9 cellular contexts compared by ENCODE assay signal in the genomic region with DNA sequence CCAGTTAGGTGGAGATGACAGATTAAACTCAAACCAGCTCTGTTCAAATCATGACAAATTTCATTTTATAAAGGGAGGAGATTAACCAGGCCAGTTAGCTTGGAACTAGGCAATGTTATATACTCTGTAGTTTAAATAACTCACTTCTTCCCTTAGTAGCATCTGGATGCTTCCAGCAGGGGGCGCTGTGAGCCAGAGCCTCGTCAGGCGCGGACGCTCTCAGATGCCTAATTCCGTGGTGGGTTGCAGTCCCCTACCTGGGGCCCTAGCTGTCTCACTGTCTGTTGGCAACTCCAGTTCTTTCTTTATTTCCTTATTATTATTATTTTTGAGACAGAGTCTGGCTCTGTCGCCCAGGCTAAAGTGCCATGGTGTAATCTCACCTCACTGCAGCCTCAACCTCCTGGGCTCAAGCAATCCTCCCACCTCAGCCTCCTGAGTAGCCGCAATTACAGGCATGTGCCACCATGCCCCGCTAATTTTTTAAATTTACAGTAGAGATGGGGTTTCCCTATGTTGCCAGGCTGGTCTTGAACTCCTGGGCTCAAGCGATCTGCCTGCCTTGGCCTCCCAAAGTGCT. TPM values are rescaled to one million over a fixed set of nuclear protein-coding genes. Genes with fewer than 3 reads are reported as not detected.
A peak's percentile ranks its signal among the peaks of the same experiment; 100 is the strongest.
DNase-seq lines count a peak whose midpoint lies in the region; ATAC-seq and TF ChIP-seq lines count a peak whose summit lies in the region.
"Had no signal": no experiment of that assay in that cellular context is flagged by ENCODE, and none has a peak within 500 bp of the region (broad histone marks: within the 10 kb centered on the region; RNA-seq: fewer than 3 reads in every experiment).

No MANE protein-coding gene starts in this region.

- no peaks in the 10 kb centered on the region for H3K4me1 Mint-ChIP-seq in activated naive CD8-positive, alpha-beta T cell treated with anti-CD3 and anti-CD28 coated beads, Interleukin-2, amount 50 U/mL, for 24 hours

- ATAC-seq in activated naive CD8-positive, alpha-beta T cell treated with anti-CD3 and anti-CD28 coated beads, Interleukin-2, amount 50 U/mL, for 24 hours: peak; percentile 83
- ATAC-seq in left ventricle myocardium superior (peak; percentile 75), gastrocnemius medialis (no peak), GM19324 (IDR thresholded peaks at IDR 0.05; ENCODE audit: low FRiP score, unreplicated experiment) (no peak), GM18868 (IDR thresholded peaks at IDR 0.05; ENCODE audit: unreplicated experiment) (no peak)

- H3K9ac ChIP-seq in SU-DHL-6 (ENCODE audit: low read length): no peak overlapping the region

- no peak overlapping the region for H3K4me3 ChIP-seq in SU-DHL-6 (ENCODE audit: insufficient read depth, low read length, poor library complexity, severe bottlenecking)
- no peak overlapping the region for H3K4me3 ChIP-seq in gastrocnemius medialis

- peaks cover 6% of the 10 kb centered on the region for H3K27me3 Mint-ChIP-seq in activated naive CD8-positive, alpha-beta T cell treated with anti-CD3 and anti-CD28 coated beads, Interleukin-2, amount 50 U/mL, for 24 hours

- H3K4me3 Mint-ChIP-seq in activated naive CD8-positive, alpha-beta T cell treated with anti-CD3 and anti-CD28 coated beads, Interleukin-2, amount 50 U/mL, for 24 hours: no peak overlapping the region

- H3K27ac ChIP-seq in SU-DHL-6 (ENCODE audit: low read depth, low read length): no peak overlapping the region
- H3K27ac ChIP-seq in gastrocnemius medialis: no peak overlapping the region

- no peaks in the 10 kb centered on the region for H3K27me3 ChIP-seq in SU-DHL-6 (ENCODE audit: low read length)
- H3K27me3 ChIP-seq in gastrocnemius medialis: peaks cover 0 to 4% (median 3%) of the 10 kb centered on the region in 3 donors

- no peaks in the 10 kb centered on the region for H3K9me2 ChIP-seq in SU-DHL-6 (replicated peaks; ENCODE audit: insufficient read depth, low read length)

- DNase-seq in DMS 273 (lab: John Stamatoyannopoulos, UW; ENCODE audit: unreplicated experiment) (peak; percentile 85), left ventricle myocardium superior (peak; percentile 83), gastrocnemius medialis (no peak)
- DNase-seq in activated naive CD8-positive, alpha-beta T cell treated with anti-CD3 and anti-CD28 coated beads, Interleukin-2, amount 50 U/mL, for 24 hours: peak; percentile 82

- no peaks in the 10 kb centered on the region for H3K9me3 ChIP-seq in SU-DHL-6 (ENCODE audit: insufficient read depth, low read length)
- H3K9me3 ChIP-seq in gastrocnemius medialis: no peaks in the 10 kb centered on the region

- in situ Hi-C loops in gastrocnemius medialis (cut with MboI; ENCODE audit: low sequenced_read_pairs in 4 of 4): loop anchor here in 2 of 4 donors (25.0 kb wide), 1 partner anchor 210 kb away; no protein-coding TSS in a partner anchor

- no peak for TF ChIP-seq EP300 in Ishikawa (IDR thresholded peaks at IDR 0.05; ENCODE audit: borderline replicate concordance)

- peak; percentile 89 for TF ChIP-seq CTCF in SU-DHL-6 (IDR thresholded peaks at IDR 0.05; ENCODE audit: insufficient read depth, low read length, poor library complexity, severe bottlenecking)
- peak; percentile 45 to 79 (median 71) for TF ChIP-seq CTCF in gastrocnemius medialis (IDR thresholded peaks at IDR 0.05 in 4 of 5, conservative IDR thresholded peaks at IDR 0.05 in 1 of 5)

- H3K27ac Mint-ChIP-seq in activated naive CD8-positive, alpha-beta T cell treated with anti-CD3 and anti-CD28 coated beads, Interleukin-2, amount 50 U/mL, for 24 hours: no peak overlapping the region

- H3K36me3 Mint-ChIP-seq in activated naive CD8-positive, alpha-beta T cell treated with anti-CD3 and anti-CD28 coated beads, Interleukin-2, amount 50 U/mL, for 24 hours (ENCODE audit: low read depth): no peaks in the 10 kb centered on the region

- H3K9me3 Mint-ChIP-seq in activated naive CD8-positive, alpha-beta T cell treated with anti-CD3 and anti-CD28 coated beads, Interleukin-2, amount 50 U/mL, for 24 hours: no peaks in the 10 kb centered on the region

- H4K20me1 ChIP-seq in SU-DHL-6 (ENCODE audit: low read depth, low read length): no peaks in the 10 kb centered on the region

- no peaks in the 10 kb centered on the region for H3K36me3 ChIP-seq in SU-DHL-6 (ENCODE audit: low read length)
- no peaks in the 10 kb centered on the region for H3K36me3 ChIP-seq in gastrocnemius medialis

- no peaks in the 10 kb centered on the region for H3K4me1 ChIP-seq in gastrocnemius medialis

- H3F3A ChIP-seq in SU-DHL-6 (ENCODE audit: insufficient read depth): no peaks in the 10 kb centered on the region

- H3K79me2 ChIP-seq in SU-DHL-6 (ENCODE audit: insufficient read depth, low read length): no peaks in the 10 kb centered on the region

- intact Hi-C loops in left ventricle myocardium superior (cut with micrococcal nuclease) (loop anchor here (10.0 kb wide), 1 partner anchor 207 kb away; no protein-coding TSS in a partner anchor), gastrocnemius medialis (cut with DNase I; ENCODE audit: low total_unique reads) (no loop called here)

- no peak overlapping the region for H3K4me2 ChIP-seq in SU-DHL-6 (ENCODE audit: low read depth, low read length, poor library complexity, severe bottlenecking)

- TF ChIP-seq POLR2A in gastrocnemius medialis (IDR thresholded peaks at IDR 0.05): no peak

- H2AFZ ChIP-seq in SU-DHL-6 (ENCODE audit: low read depth, low read length, severe bottlenecking): no peak overlapping the region

- TF ChIP-seq RAD21 in Ishikawa (IDR thresholded peaks at IDR 0.05; ENCODE audit: low read depth): peak; percentile 86

TF ChIP-seq in Ishikawa, 13 proteins besides CTCF, POLR2A, EP300 and RAD21:
- TF ChIP-seq, protein P1, sequence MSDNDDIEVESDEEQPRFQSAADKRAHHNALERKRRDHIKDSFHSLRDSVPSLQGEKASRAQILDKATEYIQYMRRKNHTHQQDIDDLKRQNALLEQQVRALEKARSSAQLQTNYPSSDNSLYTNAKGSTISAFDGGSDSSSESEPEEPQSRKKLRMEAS (IDR thresholded peaks at IDR 0.05): no peak
- 0 out of 2 replicates have a peak, but pooled peaks have one; percentile 49 for TF ChIP-seq ZBTB7A (IDR thresholded peaks at IDR 0.05; ENCODE audit: low read depth)

RNA-seq across cellular contexts. Expression of a gene that starts 17.3 kb away (rescaled TPM):
- total RNA-seq in left ventricle myocardium superior (2.0 TPM), gastrocnemius medialis (under 1 TPM in 3 of 4 donors, not detected in 1; 0.40 to 0.68 (median 0.49) TPM)
- total RNA-seq: T-helper 2 cell treated with Interferon-gamma antibody and Interleukin-4, amounts not matched to agents 100 ng/mL and 5 ng/mL, for 36 hours had no signal

RNA-seq across cellular contexts. Expression of a gene that starts 37.5 kb away (rescaled TPM):
- total RNA-seq in left ventricle myocardium superior (not detected), gastrocnemius medialis (not detected)
- total RNA-seq: T-helper 2 cell treated with Interferon-gamma antibody and Interleukin-4, amounts not matched to agents 100 ng/mL and 5 ng/mL, for 36 hours had no signal

Comparison
In these comparisons a context has a peak if more than half of its experiments do, and no peak if none do; other contexts are left out.
1. DNase-seq: peak in DMS 273 (single experiment), activated naive CD8-positive, alpha-beta T cell treated with anti-CD3 and anti-CD28 coated beads, Interleukin-2, amount 50 U/mL, for 24 hours (single experiment) and left ventricle myocardium superior (single experiment); none in gastrocnemius medialis (0 of 2).
2. ATAC-seq: peak in activated naive CD8-positive, alpha-beta T cell treated with anti-CD3 and anti-CD28 coated beads, Interleukin-2, amount 50 U/mL, for 24 hours (single experiment) and left ventricle myocardium superior (single experiment); none in gastrocnemius medialis (0 of 2), GM19324 (single experiment) and GM18868 (single experiment).